ENCODE assay signal across 2 cellular contexts in genomic region chr7:156968183-156968582, GRCh38.
TF ChIP-seq lines count a peak whose summit lies in the region.

No MANE protein-coding gene starts in this region.

TF ChIP-seq in HepG2, 621 proteins besides CTCF, POLR2A, EP300 and RAD21:
- no peak for TF ChIP-seq SAFB2 (CRISPR knock-in tag; IDR thresholded peaks at IDR 0.05; ENCODE audit: borderline replicate concordance, low read depth)
- peak; percentile 44 for TF ChIP-seq AGO2 (optimal IDR thresholded peaks at IDR 0.05; ENCODE audit: low read depth, low read length)
TF ChIP-seq in HepG2: peak in this region for 1.

TF ChIP-seq in K562, 482 proteins besides CTCF, POLR2A, EP300 and RAD21:
- TF ChIP-seq ZNF639 (CRISPR knock-in tag; conservative IDR thresholded peaks at IDR 0.05 in 1 of 2, IDR thresholded peaks at IDR 0.05 in 1 of 2) (no peak), POLR2G (IDR thresholded peaks at IDR 0.05; ENCODE audit: low read depth, low read length) (peak; percentile 44; the same call in 1 of the 2 replicates)
